In the genomic region with DNA sequence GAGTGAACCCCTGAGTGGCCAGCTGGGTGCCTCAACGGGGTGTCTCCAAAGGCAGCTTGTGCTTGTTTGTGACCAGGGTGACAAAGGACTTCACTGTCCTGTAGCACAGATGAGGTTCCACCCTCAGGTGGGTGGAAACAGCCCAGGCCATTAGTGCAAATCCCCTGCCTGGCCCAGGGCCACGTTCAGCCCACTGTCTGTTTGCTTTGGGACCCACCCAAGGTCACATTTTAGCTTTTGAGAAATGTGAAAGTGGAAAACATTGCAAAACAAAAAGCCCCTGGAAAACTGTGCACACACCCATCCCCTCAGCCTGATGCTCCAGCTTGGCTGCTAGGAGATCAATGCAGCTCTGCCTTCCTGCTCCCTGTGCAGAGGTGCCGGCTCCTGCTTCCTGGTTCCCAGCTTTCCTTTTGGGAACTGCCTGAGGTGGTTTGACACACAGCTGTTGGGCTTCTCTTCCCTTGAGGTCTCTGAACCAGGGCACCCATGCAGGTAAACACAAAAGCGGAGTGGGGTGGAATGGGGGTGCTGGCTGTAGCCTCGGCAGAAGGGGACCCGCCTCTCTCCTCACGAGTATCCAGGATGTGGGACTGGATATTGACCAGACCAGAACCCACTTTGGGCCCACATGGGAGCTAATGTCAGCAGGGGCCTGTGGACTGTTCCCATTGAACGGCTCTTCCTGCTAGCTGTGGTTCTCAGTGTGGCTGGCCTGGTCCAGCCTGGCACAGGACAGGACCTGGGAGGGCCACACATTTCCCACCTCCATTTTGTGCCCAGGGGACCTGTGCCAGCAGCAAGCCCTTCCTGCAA, we compare ENCODE assay signal across 1 cellular context.
TF ChIP-seq lines count a peak whose summit lies in the region.

No MANE protein-coding gene starts in this region.

TF ChIP-seq in HEK293, 187 proteins besides CTCF, POLR2A, EP300 and RAD21 (continued from another document and continues in another):
- TF ChIP-seq ZBTB44 (tag by site-specific recombination; IDR thresholded peaks at IDR 0.05) (no peak), ZNF362 (tag by site-specific recombination; IDR thresholded peaks at IDR 0.05) (no peak), ZNF626 (tag by site-specific recombination; IDR thresholded peaks at IDR 0.05) (no peak), ZBTB8A (tag by site-specific recombination; IDR thresholded peaks at IDR 0.05) (no peak), HOXD13 (CRISPR knock-in tag; IDR thresholded peaks at IDR 0.05; ENCODE audit: borderline replicate concordance) (no peak), YY1 (tag by site-specific recombination; IDR thresholded peaks at IDR 0.05) (no peak), BCL11B (tag by site-specific recombination; IDR thresholded peaks at IDR 0.05; ENCODE audit: low read depth) (no peak), ZNF529 (tag by site-specific recombination; IDR thresholded peaks at IDR 0.05; ENCODE audit: insufficient replicate concordance) (no peak), TRIM28 (IDR thresholded peaks at IDR 0.05; ENCODE audit: borderline replicate concordance, low read length) (no peak), HOXC10 (CRISPR knock-in tag; IDR thresholded peaks at IDR 0.05) (no peak), ZNF133 (tag by site-specific recombination; IDR thresholded peaks at IDR 0.05) (no peak), ZNF701 (tag by site-specific recombination; IDR thresholded peaks at IDR 0.05) (no peak), ZNF660 (tag by site-specific recombination; IDR thresholded peaks at IDR 0.05) (no peak), ZNF707 (tag by site-specific recombination; IDR thresholded peaks at IDR 0.05) (no peak), ZNF596 (tag by site-specific recombination; IDR thresholded peaks at IDR 0.05) (no peak), KLF8 (tag by site-specific recombination; IDR thresholded peaks at IDR 0.05) (no peak), ZBTB1 (tag by site-specific recombination; IDR thresholded peaks at IDR 0.05) (no peak), ZNF10 (tag by site-specific recombination; IDR thresholded peaks at IDR 0.05) (no peak), ZNF639 (tag by site-specific recombination; IDR thresholded peaks at IDR 0.05) (no peak), ZNF19 (tag by site-specific recombination; IDR thresholded peaks at IDR 0.05; ENCODE audit: low read depth) (no peak), KLF7 (tag by site-specific recombination; IDR thresholded peaks at IDR 0.05; ENCODE audit: borderline replicate concordance) (no peak), SP3 (tag by site-specific recombination; IDR thresholded peaks at IDR 0.05) (no peak), ZIC2 (tag by site-specific recombination; IDR thresholded peaks at IDR 0.05) (peak; percentile 65), ZSCAN23 (tag by site-specific recombination; IDR thresholded peaks at IDR 0.05) (no peak), ZNF2 (tag by site-specific recombination; IDR thresholded peaks at IDR 0.05) (no peak), ZNF600 (tag by site-specific recombination; IDR thresholded peaks at IDR 0.05) (no peak), ZNF488 (tag by site-specific recombination; IDR thresholded peaks at IDR 0.05) (no peak), PBX3 (CRISPR knock-in tag; IDR thresholded peaks at IDR 0.05) (no peak), ZSCAN4 (tag by site-specific recombination; IDR thresholded peaks at IDR 0.05) (no peak), ZNF335 (tag by site-specific recombination; conservative IDR thresholded peaks at IDR 0.05) (no peak), ZNF214 (tag by site-specific recombination; IDR thresholded peaks at IDR 0.05; ENCODE audit: borderline replicate concordance) (no peak), ZNF221 (tag by site-specific recombination; IDR thresholded peaks at IDR 0.05; ENCODE audit: borderline replicate concordance) (no peak), ZNF785 (tag by site-specific recombination; IDR thresholded peaks at IDR 0.05) (no peak), ZNF610 (tag by site-specific recombination; IDR thresholded peaks at IDR 0.05; ENCODE audit: borderline replicate concordance) (no peak), ZFHX2 (tag by site-specific recombination; conservative IDR thresholded peaks at IDR 0.05) (peak; percentile 86), KLF1 (tag by site-specific recombination; IDR thresholded peaks at IDR 0.05) (peak; percentile 90), RBAK (tag by site-specific recombination; IDR thresholded peaks at IDR 0.05) (no peak), ZNF426 (tag by site-specific recombination; IDR thresholded peaks at IDR 0.05) (no peak), ZNF274 (IDR thresholded peaks at IDR 0.05; ENCODE audit: low read length) (no peak), ZNF274 (tag by site-specific recombination; IDR thresholded peaks at IDR 0.05; ENCODE audit: borderline replicate concordance) (no peak), ZNF560 (tag by site-specific recombination; IDR thresholded peaks at IDR 0.05; ENCODE audit: borderline replicate concordance) (no peak), ZNF132 (tag by site-specific recombination; IDR thresholded peaks at IDR 0.05; ENCODE audit: borderline replicate concordance) (no peak)
- TF ChIP-seq, protein P1, sequence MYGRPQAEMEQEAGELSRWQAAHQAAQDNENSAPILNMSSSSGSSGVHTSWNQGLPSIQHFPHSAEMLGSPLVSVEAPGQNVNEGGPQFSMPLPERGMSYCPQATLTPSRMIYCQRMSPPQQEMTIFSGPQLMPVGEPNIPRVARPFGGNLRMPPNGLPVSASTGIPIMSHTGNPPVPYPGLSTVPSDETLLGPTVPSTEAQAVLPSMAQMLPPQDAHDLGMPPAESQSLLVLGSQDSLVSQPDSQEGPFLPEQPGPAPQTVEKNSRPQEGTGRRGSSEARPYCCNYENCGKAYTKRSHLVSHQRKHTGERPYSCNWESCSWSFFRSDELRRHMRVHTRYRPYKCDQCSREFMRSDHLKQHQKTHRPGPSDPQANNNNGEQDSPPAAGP (tag by site-specific recombination; IDR thresholded peaks at IDR 0.05), result peak; percentile 46; the same call in 1 of the 2 replicates
- TF ChIP-seq, protein P2, sequence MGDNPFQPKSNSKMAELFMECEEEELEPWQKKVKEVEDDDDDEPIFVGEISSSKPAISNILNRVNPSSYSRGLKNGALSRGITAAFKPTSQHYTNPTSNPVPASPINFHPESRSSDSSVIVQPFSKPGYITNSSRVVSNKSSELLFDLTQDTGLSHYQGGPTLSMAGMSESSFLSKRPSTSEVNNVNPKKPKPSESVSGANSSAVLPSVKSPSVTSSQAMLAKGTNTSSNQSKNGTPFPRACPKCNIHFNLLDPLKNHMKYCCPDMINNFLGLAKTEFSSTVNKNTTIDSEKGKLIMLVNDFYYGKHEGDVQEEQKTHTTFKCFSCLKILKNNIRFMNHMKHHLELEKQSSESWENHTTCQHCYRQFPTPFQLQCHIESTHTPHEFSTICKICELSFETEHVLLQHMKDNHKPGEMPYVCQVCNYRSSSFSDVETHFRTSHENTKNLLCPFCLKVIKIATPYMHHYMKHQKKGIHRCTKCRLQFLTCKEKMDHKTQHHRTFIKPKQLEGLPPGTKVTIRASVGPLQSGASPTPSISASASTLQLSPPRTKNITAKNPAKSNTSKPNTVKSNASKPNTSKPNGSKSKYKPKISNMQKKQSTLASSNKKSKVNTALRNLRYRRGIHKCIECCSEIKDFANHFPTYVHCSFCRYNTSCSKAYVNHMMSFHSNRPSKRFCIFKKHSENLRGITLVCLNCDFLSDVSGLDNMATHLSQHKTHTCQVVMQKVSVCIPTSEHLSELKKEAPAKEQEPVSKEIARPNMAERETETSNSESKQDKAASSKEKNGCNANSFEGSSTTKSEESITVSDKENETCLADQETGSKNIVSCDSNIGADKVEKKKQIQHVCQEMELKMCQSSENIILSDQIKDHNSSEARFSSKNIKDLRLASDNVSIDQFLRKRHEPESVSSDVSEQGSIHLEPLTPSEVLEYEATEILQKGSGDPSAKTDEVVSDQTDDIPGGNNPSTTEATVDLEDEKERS (tag by site-specific recombination; IDR thresholded peaks at IDR 0.05), result no peak
- TF ChIP-seq, protein P3, sequence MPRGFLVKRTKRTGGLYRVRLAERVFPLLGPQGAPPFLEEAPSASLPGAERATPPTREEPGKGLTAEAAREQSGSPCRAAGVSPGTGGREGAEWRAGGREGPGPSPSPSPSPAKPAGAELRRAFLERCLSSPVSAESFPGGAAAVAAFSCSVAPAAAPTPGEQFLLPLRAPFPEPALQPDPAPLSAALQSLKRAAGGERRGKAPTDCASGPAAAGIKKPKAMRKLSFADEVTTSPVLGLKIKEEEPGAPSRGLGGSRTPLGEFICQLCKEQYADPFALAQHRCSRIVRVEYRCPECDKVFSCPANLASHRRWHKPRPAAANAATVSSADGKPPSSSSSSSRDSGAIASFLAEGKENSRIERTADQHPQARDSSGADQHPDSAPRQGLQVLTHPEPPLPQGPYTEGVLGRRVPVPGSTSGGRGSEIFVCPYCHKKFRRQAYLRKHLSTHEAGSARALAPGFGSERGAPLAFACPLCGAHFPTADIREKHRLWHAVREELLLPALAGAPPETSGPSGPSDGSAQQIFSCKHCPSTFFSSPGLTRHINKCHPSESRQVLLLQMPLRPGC (tag by site-specific recombination; IDR thresholded peaks at IDR 0.05), result no peak
- TF ChIP-seq, protein P4, sequence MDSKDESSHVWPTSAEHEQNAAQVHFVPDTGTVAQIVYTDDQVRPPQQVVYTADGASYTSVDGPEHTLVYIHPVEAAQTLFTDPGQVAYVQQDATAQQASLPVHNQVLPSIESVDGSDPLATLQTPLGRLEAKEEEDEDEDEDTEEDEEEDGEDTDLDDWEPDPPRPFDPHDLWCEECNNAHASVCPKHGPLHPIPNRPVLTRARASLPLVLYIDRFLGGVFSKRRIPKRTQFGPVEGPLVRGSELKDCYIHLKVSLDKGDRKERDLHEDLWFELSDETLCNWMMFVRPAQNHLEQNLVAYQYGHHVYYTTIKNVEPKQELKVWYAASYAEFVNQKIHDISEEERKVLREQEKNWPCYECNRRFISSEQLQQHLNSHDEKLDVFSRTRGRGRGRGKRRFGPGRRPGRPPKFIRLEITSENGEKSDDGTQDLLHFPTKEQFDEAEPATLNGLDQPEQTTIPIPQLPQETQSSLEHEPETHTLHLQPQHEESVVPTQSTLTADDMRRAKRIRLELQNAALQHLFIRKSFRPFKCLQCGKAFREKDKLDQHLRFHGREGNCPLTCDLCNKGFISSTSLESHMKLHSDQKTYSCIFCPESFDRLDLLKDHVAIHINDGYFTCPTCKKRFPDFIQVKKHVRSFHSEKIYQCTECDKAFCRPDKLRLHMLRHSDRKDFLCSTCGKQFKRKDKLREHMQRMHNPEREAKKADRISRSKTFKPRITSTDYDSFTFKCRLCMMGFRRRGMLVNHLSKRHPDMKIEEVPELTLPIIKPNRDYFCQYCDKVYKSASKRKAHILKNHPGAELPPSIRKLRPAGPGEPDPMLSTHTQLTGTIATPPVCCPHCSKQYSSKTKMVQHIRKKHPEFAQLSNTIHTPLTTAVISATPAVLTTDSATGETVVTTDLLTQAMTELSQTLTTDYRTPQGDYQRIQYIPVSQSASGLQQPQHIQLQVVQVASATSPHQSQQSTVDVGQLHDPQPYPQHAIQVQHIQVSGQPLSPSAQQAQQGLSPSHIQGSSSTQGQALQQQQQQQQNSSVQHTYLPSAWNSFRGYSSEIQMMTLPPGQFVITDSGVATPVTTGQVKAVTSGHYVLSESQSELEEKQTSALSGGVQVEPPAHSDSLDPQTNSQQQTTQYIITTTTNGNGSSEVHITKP (tag by site-specific recombination; IDR thresholded peaks at IDR 0.05), result peak; percentile 93
